Comparison of ENCODE assay signal across 24 cellular contexts in genomic region chr7:148397985-148398384, GRCh38.
A peak's percentile ranks its signal among the peaks of the same experiment; 100 is the strongest.
DNase-seq lines count a peak whose midpoint lies in the region; ATAC-seq, FAIRE-seq and TF ChIP-seq lines count a peak whose summit lies in the region.
"Had no signal": no experiment of that assay in that cellular context is flagged by ENCODE, and none has a peak within 500 bp of the region (broad histone marks: within the 10 kb centered on the region; RNA-seq: fewer than 3 reads in every experiment).

No MANE protein-coding gene starts in this region.

- H3K9me3 ChIP-seq in GM12878 (replicated peaks; ENCODE audit: control insufficient read depth, insufficient read depth, low read length) (no peaks in the 10 kb centered on the region), osteoblast (ENCODE audit: low read depth, low read length) (no peaks in the 10 kb centered on the region)
- H3K9me3 ChIP-seq: HAP-1 had no signal

- H3K79me2 ChIP-seq in GM12878 (ENCODE audit: control insufficient read depth, insufficient read depth, low read length) (no peaks in the 10 kb centered on the region), osteoblast (ENCODE audit: insufficient read depth, low read length) (no peaks in the 10 kb centered on the region)

- RAD21 ChIA-PET in GM12878 (lab: Charles Lee; ENCODE audit: unreplicated experiment): interaction anchor here (1.5 kb wide), 1 partner anchor 30 kb away, joined by 4 read pairs; no protein-coding TSS in a partner anchor

- H3K27ac ChIP-seq in GM12878 (ENCODE audit: control insufficient read depth, insufficient read depth) (no peak overlapping the region), osteoblast (ENCODE audit: low read depth, low read length) (no peak overlapping the region)
- H3K27ac ChIP-seq: C4-2B, PC-9, RWPE1 had no signal

- no peaks in the 10 kb centered on the region for H3K27me3 ChIP-seq in GM12878 (replicated peaks in 1 of 2; ENCODE audit: control insufficient read depth in 2 of 2, insufficient read depth in 2 of 2, low read length in 1 of 2)
- H3K27me3 ChIP-seq in osteoblast (ENCODE audit: insufficient read depth, low read length): no peaks in the 10 kb centered on the region

- peak overlapping the region; percentile 12; the same call in 1 of the 2 replicates for H3K4me2 ChIP-seq in GM12878 (ENCODE audit: control insufficient read depth, insufficient read depth)
- H3K4me2 ChIP-seq in osteoblast (ENCODE audit: insufficient read depth, low read length): no peak overlapping the region
- H3K4me2 ChIP-seq: PC-9 had no signal

- no peak for FAIRE-seq in GM12878 (lab: Jason Lieb, UNC)
- FAIRE-seq: A204.1, GM12892, GM18507, K562 had no signal

- peaks cover 9% of the 10 kb centered on the region for H3K4me1 ChIP-seq in GM12878 (ENCODE audit: control insufficient read depth, insufficient read depth, low read length)
- H3K4me1 ChIP-seq in osteoblast (ENCODE audit: insufficient read depth, low read length): no peaks in the 10 kb centered on the region
- H3K4me1 ChIP-seq: HAP-1 had no signal

- BruUV-seq in GM12878 (replicated peaks; lab: Mats Ljungman, UMichigan): no TSS peak

- no peak for TF ChIP-seq RAD21 in GM12878 (IDR thresholded peaks at IDR 0.05; ENCODE audit: insufficient read depth, low read depth, low read length)

- intact Hi-C loops in GM12878 (cut with micrococcal nuclease; ENCODE audit: unreplicated experiment): no loop called here

- no peak for TF ChIP-seq POLR2A in GM12878 (IDR thresholded peaks at IDR 0.05; ENCODE audit: low read depth, low read length)

- CTCF ChIA-PET in GM12878 (lab: Yijun Ruan, JAX): no interaction called here

- H3K4me3 ChIP-seq in GM12878: no peak overlapping the region
- H3K4me3 ChIP-seq in osteoblast (ENCODE audit: insufficient read depth, low read length): no peak overlapping the region
- H3K4me3 ChIP-seq: HAP-1, K562, PC-9 had no signal

- WGBS in GM12878 (ENCODE audit: insufficient coverage, insufficient replicate concordance, low lambda C conversion rate, missing lambda C conversion rate): 16% methylated on average over 5 of the region's 5 CpGs

- SMC1A ChIA-PET in GM12878 (lab: Charles Lee; ENCODE audit: uncharacterized antibody, unreplicated experiment): no interaction called here

- H3K36me3 ChIP-seq in GM12878 (ENCODE audit: control insufficient read depth in 2 of 2, insufficient read depth in 2 of 2, low read length in 1 of 2) (no peaks in the 10 kb centered on the region), osteoblast (ENCODE audit: insufficient read depth, low read length) (no peaks in the 10 kb centered on the region)
- H3K36me3 ChIP-seq: HAP-1 had no signal

- H4K20me1 ChIP-seq in GM12878 (ENCODE audit: control insufficient read depth, insufficient read depth) (no peaks in the 10 kb centered on the region), osteoblast (ENCODE audit: insufficient read depth, low read length) (no peaks in the 10 kb centered on the region)

- no peak for TF ChIP-seq EP300 in GM12878 (IDR thresholded peaks at IDR 0.05; ENCODE audit: borderline replicate concordance in 1 of 2, control insufficient read depth in 1 of 2, low read depth in 2 of 2, low read length in 2 of 2)

- no peak for TF ChIP-seq CTCF in GM12878 (IDR thresholded peaks at IDR 0.05 in 2 of 3, conservative IDR thresholded peaks at IDR 0.05 in 1 of 3; ENCODE audit: control insufficient read depth in 2 of 3, extremely low read depth in 1 of 3, insufficient read depth in 1 of 3, low read depth in 3 of 3, low read length in 3 of 3)
- no peak for TF ChIP-seq CTCF in osteoblast (IDR thresholded peaks at IDR 0.05; ENCODE audit: extremely low read depth, low read depth, low read length)

- H2AFZ ChIP-seq in GM12878 (ENCODE audit: control insufficient read depth, low read depth, low read length) (no peak overlapping the region), osteoblast (ENCODE audit: low read length) (no peak overlapping the region)
- H2AFZ ChIP-seq: PC-9 had no signal

- H3K9ac ChIP-seq in GM12878 (ENCODE audit: control insufficient read depth, insufficient read depth, low read length): no peak overlapping the region

- in situ Hi-C loops in GM12878 (cut with MboI): no loop called here

- no peak for DNase-seq in GM12878 (ENCODE audit: low read depth, low spot score)
- DNase-seq in osteoblast (ENCODE audit: insufficient read length, low spot score, missing footprints): peak; percentile 38
- no peak for DNase-seq in HuH-7 (ENCODE audit: low spot score)
- no peak for DNase-seq in SIG-M5 treated with dmso at 0.1 percent for 504 hours (lab: John Stamatoyannopoulos, UW; ENCODE audit: unreplicated experiment)
- no peak for DNase-seq in cerebellum (ENCODE audit: low spot score)
- DNase-seq: Calu3; CD8-positive, alpha-beta memory T cell; DMS153; MM.1S; NCI-H1048; NCI-H1417 treated with DMSO at 0.1 percent for 48 hours; NCI-H1930; PC-9; SHP77 treated with DMSO at 0.1 percent for 48 hours had no signal

- POLR2A ChIA-PET in GM12878 (lab: Charles Lee): no interaction called here

- ATAC-seq in GM19397 (IDR thresholded peaks at IDR 0.05; ENCODE audit: unreplicated experiment) (peak; percentile 60), HG03457 (IDR thresholded peaks at IDR 0.05; ENCODE audit: unreplicated experiment) (peak; percentile 72), GM12878 (peak; percentile 63)
- ATAC-seq: K562, SK-N-SH treated with all-trans-retinoic acid at 6 μM for 48 hours had no signal

TF ChIP-seq in GM12878, 131 proteins besides CTCF, POLR2A, EP300 and RAD21:
- TF ChIP-seq RUNX3 (IDR thresholded peaks at IDR 0.05; ENCODE audit: low read length) (peak; percentile 49; the same call in 1 of the 2 replicates), FOS (IDR thresholded peaks at IDR 0.05; ENCODE audit: borderline replicate concordance, extremely low read depth, insufficient read length) (no peak)
